In the genomic region with DNA sequence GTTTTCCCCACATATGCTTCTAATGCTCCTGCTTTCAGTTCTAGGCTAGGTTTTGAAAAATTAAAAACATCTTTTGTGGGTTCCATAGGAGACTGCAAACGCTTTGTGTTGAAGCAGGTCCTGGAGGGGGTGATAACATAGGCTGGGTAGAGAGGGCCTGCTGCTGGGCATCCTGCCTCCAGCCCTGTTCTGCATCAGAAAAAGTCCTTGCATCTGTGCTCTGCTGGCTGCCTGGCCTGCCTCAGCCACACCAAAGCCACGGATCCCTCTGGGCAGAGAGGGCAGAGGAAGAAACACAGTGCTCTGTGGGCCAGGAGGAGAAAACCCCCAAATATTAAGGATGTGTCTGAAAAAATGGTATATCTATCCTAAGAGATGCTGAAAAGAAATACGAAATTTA, we compare ENCODE assay signal across 20 cellular contexts.
"Had no signal": no experiment of that assay in that cellular context is flagged by ENCODE, and none has a peak within 500 bp of the region (broad histone marks: within the 10 kb centered on the region; RNA-seq: fewer than 3 reads in every experiment).

No MANE protein-coding gene starts in this region.

- H3K36me3 ChIP-seq: adrenal gland, neutrophil, ovary, prostate gland, thyroid gland, upper lobe of right lung had no signal

- H3K4me3 ChIP-seq: adrenal gland, ovary, prostate gland, thyroid gland, upper lobe of right lung had no signal

- H3K4me1 ChIP-seq: foreskin keratinocyte, prostate gland, upper lobe of right lung had no signal

- ATAC-seq: activated T-cell treated with anti-CD3 and anti-CD28 coated beads, Interleukin-2, amount 50 U/mL, for 4 hours; foreskin keratinocyte; natural killer cell; upper lobe of right lung had no signal

- DNase-seq: activated CD4-positive, alpha-beta T cell treated with anti-CD3 and anti-CD28 coated beads for 4 hours; activated CD4-positive, alpha-beta T cell treated with anti-CD3 and anti-CD28 coated beads, Interleukin-2, amount 50 U/mL, for 48 hours; activated CD4-positive, CD25-positive, alpha-beta regulatory T cell; activated CD8-positive, alpha-beta memory T cell treated with anti-CD3 and anti-CD28 coated beads, Interleukin-2, amount 50 U/mL, for 48 hours; activated naive CD4-positive, alpha-beta T cell; activated T-cell treated with anti-CD3 and anti-CD28 coated beads, Interleukin-2, amount 50 U/mL, for 4 hours; adrenal gland; effector CD8-positive, alpha-beta T cell; foreskin keratinocyte; hippocampal formation; midbrain; natural killer cell; ovary; stimulated activated CD4-positive, alpha-beta T cell treated with anti-CD3 and anti-CD28 coated beads, Interleukin-2, amount 100 ng/mL, for 48 hours; stimulated activated naive CD4-positive, alpha-beta T cell treated with Interleukin-2 at 50 U/mL for 16 hours; T1000; thyroid gland; upper lobe of right lung had no signal

- H3K27me3 ChIP-seq: ovary had no signal

- H3K9me3 ChIP-seq: adrenal gland, neutrophil, ovary, prostate gland, thyroid gland, upper lobe of right lung had no signal

- H3K27ac ChIP-seq: adrenal gland, foreskin keratinocyte, neutrophil, ovary, prostate gland, thyroid gland, upper lobe of right lung had no signal
